Comparison of ENCODE assay signal across 8 cellular contexts in the genomic region with DNA sequence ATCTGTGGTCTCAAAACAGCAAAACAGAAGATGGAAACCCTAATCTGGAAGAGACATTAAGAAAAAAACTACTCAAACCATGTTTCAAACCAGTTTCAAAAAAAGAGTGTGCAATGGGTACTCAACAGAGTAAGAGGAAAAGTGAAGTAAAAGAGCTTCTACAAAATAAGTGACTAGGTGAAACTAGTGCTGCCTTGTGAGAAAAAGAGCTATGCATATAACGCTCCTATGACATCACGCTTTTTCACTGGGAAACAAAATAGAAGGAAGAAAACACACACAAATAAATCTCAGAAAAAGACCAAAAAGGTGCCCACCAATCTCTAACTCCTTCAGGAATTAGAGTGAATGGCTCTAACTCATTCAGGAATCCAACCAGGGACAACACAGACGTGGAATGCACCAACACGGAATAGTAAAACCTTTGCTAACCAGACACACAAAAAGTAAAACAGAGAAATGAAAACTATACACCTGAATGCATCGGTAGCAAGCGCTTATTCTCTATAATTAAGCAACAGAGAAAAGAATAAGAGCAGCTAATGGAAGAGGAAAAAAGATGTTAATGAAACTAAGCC. TPM values are rescaled to one million over a fixed set of nuclear protein-coding genes. Genes with fewer than 3 reads are reported as not detected.
A peak's percentile ranks its signal among the peaks of the same experiment; 100 is the strongest.
DNase-seq lines count a peak whose midpoint lies in the region; ATAC-seq and TF ChIP-seq lines count a peak whose summit lies in the region.

No MANE protein-coding gene starts in this region.

- H3K4me3 Mint-ChIP-seq in activated naive CD8-positive, alpha-beta T cell treated with anti-CD3 and anti-CD28 coated beads, Interleukin-2, amount 10 ng/mL, durations not matched to agents 7 days and 5 days: peak overlapping the region; percentile 94

- peak overlapping the region; percentile 87 for H3K27ac Mint-ChIP-seq in activated naive CD8-positive, alpha-beta T cell treated with anti-CD3 and anti-CD28 coated beads, Interleukin-2, amount 10 ng/mL, durations not matched to agents 7 days and 5 days

- H3K4me1 ChIP-seq in DOHH2 (ENCODE audit: control insufficient read depth, low read length) (peaks cover 25% of the 10 kb centered on the region), liver (ENCODE audit: control insufficient read depth in 4 of 4, insufficient read depth in 4 of 4, low read length in 3 of 4) (peaks cover 9 to 31% (median 19%) of the 10 kb centered on the region in 4 donors), upper lobe of right lung (peaks cover 26% of the 10 kb centered on the region)

- H3K9me2 ChIP-seq in DOHH2 (replicated peaks; ENCODE audit: control insufficient read depth, low read length): no peaks in the 10 kb centered on the region

- H3K27me3 Mint-ChIP-seq in activated naive CD8-positive, alpha-beta T cell treated with anti-CD3 and anti-CD28 coated beads, Interleukin-2, amount 10 ng/mL, durations not matched to agents 7 days and 5 days: no peaks in the 10 kb centered on the region

- no peaks in the 10 kb centered on the region; the same call in 1 of the 2 replicates for H3F3A ChIP-seq in DOHH2 (ENCODE audit: control insufficient read depth, insufficient read depth)

- H3K9me3 ChIP-seq in DOHH2 (ENCODE audit: control insufficient read depth, insufficient read depth, low read length) (no peaks in the 10 kb centered on the region), liver (ENCODE audit: control insufficient read depth in 4 of 4, low read length in 3 of 4) (no peaks in the 10 kb centered on the region), upper lobe of right lung (no peaks in the 10 kb centered on the region)

- H4K20me1 ChIP-seq in DOHH2 (ENCODE audit: control insufficient read depth, insufficient read depth, low read depth, low read length): peaks cover 20% of the 10 kb centered on the region; the same call in 1 of the 2 replicates

- 7% methylated on average over 6 of the region's 6 CpGs for WGBS in liver

- TF ChIP-seq RAD21 in liver (IDR thresholded peaks at IDR 0.05): no peak

- TF ChIP-seq CTCF in DOHH2 (IDR thresholded peaks at IDR 0.05; ENCODE audit: low read depth, low read length, poor library complexity, severe bottlenecking) (no peak), liver (IDR thresholded peaks at IDR 0.05; ENCODE audit: low read depth, low read length, missing input control) (no peak), upper lobe of right lung (IDR thresholded peaks at IDR 0.05) (no peak)

- intact Hi-C loops in upper lobe of right lung (cut with DNase I): no loop called here

- DNase-seq in activated naive CD8-positive, alpha-beta T cell treated with anti-CD3 and anti-CD28 coated beads, Interleukin-2, amount 10 ng/mL, durations not matched to agents 7 days and 5 days: no peak
- DNase-seq in upper lobe of right lung (no peak), NCI-H1105 (lab: John Stamatoyannopoulos, UW) (no peak), caudate nucleus (lab: John Stamatoyannopoulos, UW) (no peak), HUDEP-2 (lab: John Stamatoyannopoulos, UW; ENCODE audit: unreplicated experiment in 76 of 76) (no peak)

- ATAC-seq in HG02870 (IDR thresholded peaks at IDR 0.05; ENCODE audit: unreplicated experiment): peak; percentile 24
- no peak for ATAC-seq in activated naive CD8-positive, alpha-beta T cell treated with anti-CD3 and anti-CD28 coated beads, Interleukin-2, amount 10 ng/mL, durations not matched to agents 7 days and 5 days (ENCODE audit: low read depth)
- ATAC-seq in upper lobe of right lung: no peak

- H3K4me3 ChIP-seq in DOHH2 (ENCODE audit: low read length) (peak overlapping the region; percentile 83), liver (ENCODE audit: low read depth in 1 of 3, low read length in 3 of 3) (peak overlapping the region; percentile 88 to 100 (median 95)), upper lobe of right lung (peak overlapping the region; percentile 98)

- H3K9me3 Mint-ChIP-seq in activated naive CD8-positive, alpha-beta T cell treated with anti-CD3 and anti-CD28 coated beads, Interleukin-2, amount 10 ng/mL, durations not matched to agents 7 days and 5 days: no peaks in the 10 kb centered on the region

- H3K27me3 ChIP-seq in DOHH2 (ENCODE audit: control insufficient read depth, low read length) (no peaks in the 10 kb centered on the region), liver (ENCODE audit: control insufficient read depth in 4 of 4, insufficient read depth in 4 of 4, low read length in 3 of 4) (no peaks in the 10 kb centered on the region), upper lobe of right lung (no peaks in the 10 kb centered on the region)

- H3K36me3 ChIP-seq in DOHH2 (ENCODE audit: control insufficient read depth, low read length) (peaks cover 3% of the 10 kb centered on the region; the same call in 1 of the 2 replicates), liver (ENCODE audit: control insufficient read depth in 4 of 4, insufficient read depth in 3 of 4, low read depth in 1 of 4, low read length in 3 of 4) (no peaks in the 10 kb centered on the region), upper lobe of right lung (no peaks in the 10 kb centered on the region)

- peak overlapping the region; percentile 82 for H3K4me2 ChIP-seq in DOHH2 (ENCODE audit: low read length)

- peaks cover 5% of the 10 kb centered on the region for H3K36me3 Mint-ChIP-seq in activated naive CD8-positive, alpha-beta T cell treated with anti-CD3 and anti-CD28 coated beads, Interleukin-2, amount 10 ng/mL, durations not matched to agents 7 days and 5 days

- H3K27ac ChIP-seq in DOHH2 (ENCODE audit: low read depth, low read length) (no peak overlapping the region), liver (ENCODE audit: low read depth in 1 of 2, low read length in 2 of 2) (peak overlapping the region; percentile 15 to 99), upper lobe of right lung (peak overlapping the region; percentile 90), caudate nucleus (ENCODE audit: low read depth, low read length) (no peak overlapping the region)

- POLR2A ChIA-PET in activated naive CD8-positive, alpha-beta T cell treated with anti-CD3 and anti-CD28 coated beads, Interleukin-2, amount 10 ng/mL, durations not matched to agents 7 days and 5 days (lab: Charles Lee): interaction anchor here (0.6 to 1.2 kb wide), 6 partner anchors 8 to 513 kb away, joined by 3 to 6 read pairs (median 4); a partner anchor contains a TSS

- peaks cover 74% of the 10 kb centered on the region for H3K79me2 ChIP-seq in DOHH2 (ENCODE audit: control insufficient read depth, low read length)

- H3K4me1 Mint-ChIP-seq in activated naive CD8-positive, alpha-beta T cell treated with anti-CD3 and anti-CD28 coated beads, Interleukin-2, amount 10 ng/mL, durations not matched to agents 7 days and 5 days: peaks cover 35% of the 10 kb centered on the region

- peak overlapping the region; percentile 40 to 91 for H3K9ac ChIP-seq in liver (ENCODE audit: low read depth in 1 of 2, low read length in 2 of 2)

TF ChIP-seq in liver, 16 proteins besides CTCF, POLR2A, EP300 and RAD21:
- TF ChIP-seq, protein P1, sequence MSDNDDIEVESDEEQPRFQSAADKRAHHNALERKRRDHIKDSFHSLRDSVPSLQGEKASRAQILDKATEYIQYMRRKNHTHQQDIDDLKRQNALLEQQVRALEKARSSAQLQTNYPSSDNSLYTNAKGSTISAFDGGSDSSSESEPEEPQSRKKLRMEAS (IDR thresholded peaks at IDR 0.05): no peak
- no peak for TF ChIP-seq TAF1 (conservative IDR thresholded peaks at IDR 0.05)
- no peak for TF ChIP-seq NR2F2 (IDR thresholded peaks at IDR 0.05)
- no peak for TF ChIP-seq JUND (IDR thresholded peaks at IDR 0.05)
- no peak for TF ChIP-seq FOXA2 (IDR thresholded peaks at IDR 0.05)
- TF ChIP-seq FOXA1 (IDR thresholded peaks at IDR 0.05): no peak
- no peak for TF ChIP-seq HNF4G (IDR thresholded peaks at IDR 0.05)
- no peak for TF ChIP-seq SP1 (IDR thresholded peaks at IDR 0.05)
- TF ChIP-seq, protein P2, sequence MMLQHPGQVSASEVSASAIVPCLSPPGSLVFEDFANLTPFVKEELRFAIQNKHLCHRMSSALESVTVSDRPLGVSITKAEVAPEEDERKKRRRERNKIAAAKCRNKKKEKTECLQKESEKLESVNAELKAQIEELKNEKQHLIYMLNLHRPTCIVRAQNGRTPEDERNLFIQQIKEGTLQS (IDR thresholded peaks at IDR 0.05): no peak
- no peak for TF ChIP-seq RXRA (IDR thresholded peaks at IDR 0.05)
- no peak for TF ChIP-seq GABPA (IDR thresholded peaks at IDR 0.05 in 1 of 2, conservative IDR thresholded peaks at IDR 0.05 in 1 of 2)
- TF ChIP-seq, protein P3, sequence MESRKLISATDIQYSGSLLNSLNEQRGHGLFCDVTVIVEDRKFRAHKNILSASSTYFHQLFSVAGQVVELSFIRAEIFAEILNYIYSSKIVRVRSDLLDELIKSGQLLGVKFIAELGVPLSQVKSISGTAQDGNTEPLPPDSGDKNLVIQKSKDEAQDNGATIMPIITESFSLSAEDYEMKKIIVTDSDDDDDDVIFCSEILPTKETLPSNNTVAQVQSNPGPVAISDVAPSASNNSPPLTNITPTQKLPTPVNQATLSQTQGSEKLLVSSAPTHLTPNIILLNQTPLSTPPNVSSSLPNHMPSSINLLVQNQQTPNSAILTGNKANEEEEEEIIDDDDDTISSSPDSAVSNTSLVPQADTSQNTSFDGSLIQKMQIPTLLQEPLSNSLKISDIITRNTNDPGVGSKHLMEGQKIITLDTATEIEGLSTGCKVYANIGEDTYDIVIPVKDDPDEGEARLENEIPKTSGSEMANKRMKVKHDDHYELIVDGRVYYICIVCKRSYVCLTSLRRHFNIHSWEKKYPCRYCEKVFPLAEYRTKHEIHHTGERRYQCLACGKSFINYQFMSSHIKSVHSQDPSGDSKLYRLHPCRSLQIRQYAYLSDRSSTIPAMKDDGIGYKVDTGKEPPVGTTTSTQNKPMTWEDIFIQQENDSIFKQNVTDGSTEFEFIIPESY (IDR thresholded peaks at IDR 0.05): no peak
- TF ChIP-seq EGR1 (IDR thresholded peaks at IDR 0.05; ENCODE audit: low read depth in 2 of 2): no peak
- no peak for TF ChIP-seq YY1 (IDR thresholded peaks at IDR 0.05)

RNA-seq across cellular contexts. Expression of a gene that starts 1.3 kb away (rescaled TPM):
- 10 to 100 TPM; 59.1 to 61.1 TPM for total RNA-seq in activated naive CD8-positive, alpha-beta T cell treated with anti-CD3 and anti-CD28 coated beads, Interleukin-2, amount 10 ng/mL, durations not matched to agents 7 days and 5 days
- total RNA-seq in liver (10 to 100 TPM; 15.2 to 16.8 TPM), upper lobe of right lung (47.0 TPM)
- 1 to 10 TPM; 5.3 to 9.7 TPM for polyA plus RNA-seq in liver

RNA-seq across cellular contexts. Expression of a gene that starts 46.8 kb away (rescaled TPM):
- 1 to 10 TPM; 3.6 to 3.7 TPM for total RNA-seq in activated naive CD8-positive, alpha-beta T cell treated with anti-CD3 and anti-CD28 coated beads, Interleukin-2, amount 10 ng/mL, durations not matched to agents 7 days and 5 days
- total RNA-seq in liver (under 1 TPM; 0.08 to 0.09 TPM), upper lobe of right lung (10.4 TPM)
- polyA plus RNA-seq in liver: under 1 TPM; 0.03 to 0.07 TPM

Comparison
In these comparisons a context has a peak if more than half of its experiments do, and no peak if none do; other contexts are left out.
1. H3K27ac ChIP-seq: peak in liver (2 of 2) and upper lobe of right lung (single experiment); none in DOHH2 (single experiment) and caudate nucleus (single experiment).
2. RNA of a gene that starts 46.8 kb away (total RNA-seq): 10.4 TPM in upper lobe of right lung (single experiment) and 3.6 to 3.7 TPM in activated naive CD8-positive, alpha-beta T cell treated with anti-CD3 and anti-CD28 coated beads, Interleukin-2, amount 10 ng/mL, durations not matched to agents 7 days and 5 days; 0.08 to 0.09 TPM in liver; every median in the first group is over 4 times any median in the second.
3. Peak in every context shown above with its lines, with median percentiles within 50 percentile points of each other: H3K4me3 ChIP-seq.